In the genomic region with DNA sequence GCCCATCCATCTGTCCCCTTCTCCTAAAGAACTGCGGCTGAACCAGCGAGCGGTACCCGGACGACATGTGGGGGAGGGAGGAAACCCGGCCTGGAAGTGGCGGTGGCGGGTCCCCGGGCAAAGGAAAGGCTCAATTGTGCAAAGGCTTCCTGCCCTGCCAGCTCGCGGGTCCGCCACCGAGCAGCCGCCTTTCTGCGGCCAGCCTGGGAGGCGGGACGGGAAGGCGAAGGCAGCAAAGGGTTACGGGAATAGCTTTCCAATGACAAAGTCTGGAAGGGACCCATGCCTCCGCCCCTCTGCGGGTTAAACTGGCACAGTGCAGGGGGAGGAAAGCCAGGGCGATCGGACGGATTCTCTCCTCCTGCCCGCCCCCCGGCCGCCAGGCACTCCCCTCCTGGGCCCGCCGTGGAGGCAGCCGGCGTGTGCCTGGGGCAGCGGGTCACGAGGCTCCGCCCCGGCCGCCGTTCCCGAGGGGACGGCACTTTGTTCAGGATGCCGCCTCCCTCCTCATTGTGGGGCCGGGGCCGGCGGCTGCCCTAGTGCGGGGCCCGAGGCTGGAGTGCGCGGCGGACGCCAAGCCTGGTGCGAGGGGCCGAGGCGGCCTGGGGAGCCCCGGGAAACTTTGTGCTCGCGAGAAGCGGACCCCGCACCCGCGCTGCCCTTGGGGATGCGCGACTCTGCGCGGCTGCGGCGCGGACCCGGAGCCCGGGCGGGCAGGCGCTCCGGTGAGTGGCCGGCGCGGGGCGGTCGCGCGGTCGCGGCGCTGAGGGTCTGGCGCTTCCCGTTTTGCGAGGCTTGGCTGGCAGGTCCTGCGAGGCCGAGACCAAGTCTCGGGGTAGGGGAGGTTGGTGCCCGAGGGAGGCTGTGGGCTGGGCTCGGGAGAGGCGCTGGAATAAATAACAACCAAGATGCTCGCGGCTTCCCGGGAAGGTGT, we compare ENCODE assay signal across 8 cellular contexts. TPM values are rescaled to one million over a fixed set of nuclear protein-coding genes. Genes with fewer than 3 reads are reported as not detected.
DNase-seq lines count a peak whose midpoint lies in the region; ATAC-seq and TF ChIP-seq lines count a peak whose summit lies in the region.

A gene with protein sequence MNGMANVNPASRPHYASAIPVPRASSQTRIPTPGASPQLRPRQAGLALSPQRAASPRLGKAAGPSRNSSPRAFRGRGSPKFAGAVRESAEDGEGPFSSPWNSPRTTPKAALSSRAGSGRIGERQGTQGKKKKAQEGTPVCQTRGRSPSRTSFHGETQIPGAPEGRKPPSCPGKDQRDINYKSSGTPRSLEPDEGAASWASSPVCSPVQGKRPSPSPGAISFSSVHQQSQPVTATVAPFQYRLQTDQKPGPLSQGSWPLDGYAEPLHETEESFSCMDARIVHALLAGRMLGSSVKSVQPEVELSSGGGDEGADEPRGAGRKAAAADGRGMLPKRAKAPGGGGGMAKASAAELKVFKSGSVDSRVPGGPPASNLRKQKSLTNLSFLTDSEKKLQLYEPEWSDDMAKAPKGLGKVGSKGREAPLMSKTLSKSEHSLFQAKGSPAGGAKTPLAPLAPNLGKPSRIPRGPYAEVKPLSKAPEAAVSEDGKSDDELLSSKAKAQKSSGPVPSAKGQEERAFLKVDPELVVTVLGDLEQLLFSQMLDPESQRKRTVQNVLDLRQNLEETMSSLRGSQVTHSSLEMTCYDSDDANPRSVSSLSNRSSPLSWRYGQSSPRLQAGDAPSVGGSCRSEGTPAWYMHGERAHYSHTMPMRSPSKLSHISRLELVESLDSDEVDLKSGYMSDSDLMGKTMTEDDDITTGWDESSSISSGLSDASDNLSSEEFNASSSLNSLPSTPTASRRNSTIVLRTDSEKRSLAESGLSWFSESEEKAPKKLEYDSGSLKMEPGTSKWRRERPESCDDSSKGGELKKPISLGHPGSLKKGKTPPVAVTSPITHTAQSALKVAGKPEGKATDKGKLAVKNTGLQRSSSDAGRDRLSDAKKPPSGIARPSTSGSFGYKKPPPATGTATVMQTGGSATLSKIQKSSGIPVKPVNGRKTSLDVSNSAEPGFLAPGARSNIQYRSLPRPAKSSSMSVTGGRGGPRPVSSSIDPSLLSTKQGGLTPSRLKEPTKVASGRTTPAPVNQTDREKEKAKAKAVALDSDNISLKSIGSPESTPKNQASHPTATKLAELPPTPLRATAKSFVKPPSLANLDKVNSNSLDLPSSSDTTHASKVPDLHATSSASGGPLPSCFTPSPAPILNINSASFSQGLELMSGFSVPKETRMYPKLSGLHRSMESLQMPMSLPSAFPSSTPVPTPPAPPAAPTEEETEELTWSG (N-terminal part only) (plus strand): TSS at position 510 of the 934 bp plus-strand sequence. CDS start 83,758 bp downstream, outside the sequence.

- no peak for DNase-seq in CD14-positive monocyte (ENCODE audit: low spot score)
- peak in 1 of 2 experiments; percentile 69 for DNase-seq in HAP-1 (ENCODE audit: low spot score in 2 of 2)
- DNase-seq in SW 1271 (lab: John Stamatoyannopoulos, UW): peak; percentile 21 to 30
- peak; percentile 88 for DNase-seq in endodermal cell
- DNase-seq in lung (ENCODE audit: low spot score): peak; percentile 59

- H3K27me3 ChIP-seq in HAP-1 (ENCODE audit: low read depth) (peaks cover 20% of the 10 kb centered on the region), endodermal cell (ENCODE audit: control insufficient read depth, insufficient read depth, low read length, poor library complexity, severe bottlenecking) (peaks cover 36% of the 10 kb centered on the region), lung (ENCODE audit: control insufficient read depth, insufficient read depth) (no peaks in the 10 kb centered on the region)

- H3K36me3 ChIP-seq in HAP-1 (replicated peaks): no peaks in the 10 kb centered on the region
- no peaks in the 10 kb centered on the region for H3K36me3 ChIP-seq in endodermal cell (ENCODE audit: control insufficient read depth, insufficient read depth, low read length)
- no peaks in the 10 kb centered on the region for H3K36me3 ChIP-seq in lung (ENCODE audit: control insufficient read depth in 2 of 2, insufficient read depth in 2 of 2, low read length in 2 of 2)

- H3K27ac Mint-ChIP-seq in CD14-positive monocyte (peak within 1 kb of the TSS in 4 of 7 donors; percentile 35 to 78 (median 72)), endodermal cell (peak within 1 kb of the TSS; percentile 91)

- H3K4me1 ChIP-seq in HAP-1 (0 out of 2 replicates have a peak, but pooled peaks cover 6% of the 10 kb centered on the region), endodermal cell (ENCODE audit: control insufficient read depth, insufficient read depth, low read length) (no peaks in the 10 kb centered on the region), lung (ENCODE audit: control insufficient read depth in 2 of 2, insufficient read depth in 2 of 2, low read length in 2 of 2) (peaks cover 0 to 16% of the 10 kb centered on the region in 2 donors)

- intact Hi-C loops in CD14-positive monocyte (cut with micrococcal nuclease): no loop called here

- H3K9me3 ChIP-seq in HAP-1: no peaks in the 10 kb centered on the region
- H3K9me3 ChIP-seq in endodermal cell (ENCODE audit: control insufficient read depth, low read length): no peaks in the 10 kb centered on the region
- H3K9me3 ChIP-seq in lung (ENCODE audit: control insufficient read depth in 2 of 2, insufficient read depth in 1 of 2, low read length in 1 of 2): no peaks in the 10 kb centered on the region

- peaks cover 0 to 15% (median 0%) of the 10 kb centered on the region in 7 donors for H3K9me3 Mint-ChIP-seq in CD14-positive monocyte
- no peaks in the 10 kb centered on the region for H3K9me3 Mint-ChIP-seq in endodermal cell

- H3K4me3 ChIP-seq in HAP-1 (peak within 1 kb of the TSS; percentile 35), endodermal cell (ENCODE audit: low read length) (peak within 1 kb of the TSS; percentile 88), lung (peak within 1 kb of the TSS; percentile 54)

- in situ Hi-C loops in HAP-1 (cut with MboI; ENCODE audit: low sequenced_read_pairs): no loop called here

- ATAC-seq in lung (ENCODE audit: insufficient read depth, low FRiP score) (peak; percentile 54), GM18520 (IDR thresholded peaks at IDR 0.05; ENCODE audit: unreplicated experiment) (no peak), GM18907 (IDR thresholded peaks at IDR 0.05; ENCODE audit: unreplicated experiment) (no peak)

- peak within 1 kb of the TSS; percentile 64 for H3K27ac ChIP-seq in endodermal cell (ENCODE audit: low read depth, low read length)
- H3K27ac ChIP-seq in lung (ENCODE audit: low read depth in 1 of 2, low read length in 1 of 2): peak within 1 kb of the TSS; percentile 71 to 86

- H3K4me1 Mint-ChIP-seq in CD14-positive monocyte: peaks cover 82% of the 10 kb centered on the region
- peaks cover 37% of the 10 kb centered on the region for H3K4me1 Mint-ChIP-seq in endodermal cell

- H3K36me3 Mint-ChIP-seq in CD14-positive monocyte (peaks cover under 1 to 17% of the 10 kb centered on the region in 2 donors), endodermal cell (ENCODE audit: low read depth) (no peaks in the 10 kb centered on the region)

- H3K27me3 Mint-ChIP-seq in CD14-positive monocyte (ENCODE audit: low read depth in 3 of 3): peaks cover 24 to 41% (median 32%) of the 10 kb centered on the region in 3 donors
- peaks cover 56% of the 10 kb centered on the region for H3K27me3 Mint-ChIP-seq in endodermal cell (ENCODE audit: insufficient read depth)

- H3K9ac ChIP-seq in endodermal cell (ENCODE audit: extremely low read depth, low read length, poor library complexity, severe bottlenecking): peak within 1 kb of the TSS; percentile 79

- TF ChIP-seq CTCF in CD14-positive monocyte (IDR thresholded peaks at IDR 0.05) (no peak), endodermal cell (conservative IDR thresholded peaks at IDR 0.05) (peak; percentile 22), lung (IDR thresholded peaks at IDR 0.05; ENCODE audit: control extremely low read depth, extremely low read depth) (no peak), subcutaneous adipose tissue (IDR thresholded peaks at IDR 0.05; ENCODE audit: low read depth) (no peak)

- H3K4me3 Mint-ChIP-seq in CD14-positive monocyte (peak within 1 kb of the TSS; percentile 77 to 91), endodermal cell (peak within 1 kb of the TSS; percentile 80)

- WGBS in endodermal cell (ENCODE audit: insufficient coverage in 1 of 2, insufficient read length in 1 of 2), 2 experiments: 0 to 1% methylated on average over 29 to 93 of the region's 93 CpGs
- WGBS in lung, 2 donors: 1% methylated on average over 69 to 93 of the region's 93 CpGs

RNA-seq across cellular contexts. Expression of the gene that starts here (rescaled TPM):
- polyA plus RNA-seq in CD14-positive monocyte: under 1 TPM; 0.37 to 0.89 TPM
- 10 to 100 TPM; 42.2 to 62.5 TPM for total RNA-seq in endodermal cell
- polyA plus RNA-seq in endodermal cell (2013, experiment 1 of 2): 25.8 TPM
- polyA plus RNA-seq in endodermal cell (2013, experiment 2 of 2): 23.3 TPM
- 10 to 100 TPM; 28.8 to 38.6 TPM for total RNA-seq in lung
- 1 to 10 TPM; 6.5 to 7.1 TPM for polyA plus RNA-seq in lung
- total RNA-seq in subcutaneous adipose tissue: 10 to 100 TPM; 25.1 to 63.5 (median 45.6) TPM

Comparison
In these comparisons a context has a peak if more than half of its experiments do, and no peak if none do; other contexts are left out.
1. H3K4me3 ChIP-seq: peak in every context shown above with its lines; median percentile 88 in endodermal cell; 54 in lung; 35 in HAP-1.